In the genomic region with DNA sequence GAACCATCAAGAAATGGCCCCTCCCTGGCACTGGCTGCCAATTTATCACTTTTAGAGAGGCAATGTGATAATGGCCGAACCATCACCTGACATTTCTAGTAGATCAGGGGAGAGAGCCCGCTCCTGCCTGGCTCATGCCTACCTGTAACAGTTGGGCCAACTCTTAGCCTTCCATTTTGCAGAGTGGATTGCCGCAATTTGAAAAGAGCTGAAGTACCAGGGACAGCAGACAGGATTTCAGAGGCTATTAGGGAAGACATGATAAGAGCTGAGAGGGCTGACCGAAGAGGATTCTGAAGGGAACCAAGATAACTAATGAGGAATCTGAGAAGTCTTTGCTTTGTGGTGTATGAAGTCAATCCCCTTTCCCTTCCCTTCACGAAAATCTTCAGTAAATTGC, we compare ENCODE assay signal across 6 cellular contexts.
"Had no signal": no experiment of that assay in that cellular context is flagged by ENCODE, and none has a peak within 500 bp of the region (broad histone marks: within the 10 kb centered on the region; RNA-seq: fewer than 3 reads in every experiment).

No MANE protein-coding gene starts in this region.

- DNase-seq: GOT3, H7, IMR-90, KG1 had no signal

- H3K9me3 ChIP-seq: HAP-1 had no signal

- ATAC-seq: HCT116 had no signal

- H3K4me3 ChIP-seq: HAP-1 had no signal

- H3K4me1 ChIP-seq: HAP-1 had no signal

- H3K36me3 ChIP-seq: HAP-1 had no signal
